Comparison of ENCODE assay signal across 9 cellular contexts in the genomic region with DNA sequence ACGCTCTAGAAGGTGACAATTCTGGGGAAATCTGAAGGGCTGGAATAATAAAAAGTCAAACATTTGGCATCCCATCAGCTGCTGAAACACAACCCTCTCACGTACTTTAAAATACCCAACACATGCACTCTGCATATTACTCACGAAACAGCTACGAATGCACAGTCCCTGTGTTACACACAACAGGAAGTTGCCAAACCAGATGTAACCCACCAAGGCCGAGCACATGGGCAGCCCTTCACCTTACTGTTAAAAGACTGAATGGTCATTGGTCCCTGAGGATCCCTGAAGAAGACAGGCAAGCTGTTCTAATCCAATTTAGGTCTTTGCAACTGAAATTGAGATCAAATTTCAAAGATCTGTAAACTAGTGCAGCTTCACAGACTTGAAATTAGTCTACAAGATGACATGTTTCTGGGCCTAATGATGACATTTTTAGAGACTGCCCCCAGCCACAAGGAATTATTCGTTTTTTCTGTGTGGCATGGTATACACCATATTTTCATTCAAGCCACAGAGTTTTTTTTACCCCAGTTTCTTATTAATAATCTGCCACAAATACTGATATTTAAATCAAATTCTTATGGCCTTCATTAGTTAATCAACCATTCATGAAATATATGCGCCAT. TPM values are rescaled to one million over a fixed set of nuclear protein-coding genes. Genes with fewer than 3 reads are reported as not detected.
DNase-seq lines count a peak whose midpoint lies in the region; ATAC-seq and TF ChIP-seq lines count a peak whose summit lies in the region.
"Had no signal": no experiment of that assay in that cellular context is flagged by ENCODE, and none has a peak within 500 bp of the region (broad histone marks: within the 10 kb centered on the region; RNA-seq: fewer than 3 reads in every experiment).

No MANE protein-coding gene starts in this region.

- H3K9me3 Mint-ChIP-seq in type B pancreatic cell = peaks cover 7% of the 10 kb centered on the region

- no peak overlapping the region for H3K27ac ChIP-seq in prostate gland
- H3K27ac ChIP-seq: cardiac muscle cell had no signal

- peak; percentile 63 for ATAC-seq in GM18867 (IDR thresholded peaks at IDR 0.05; ENCODE audit: unreplicated experiment)
- ATAC-seq in HG02973 (IDR thresholded peaks at IDR 0.05; ENCODE audit: unreplicated experiment) = peak; percentile 69
- ATAC-seq in left cardiac atrium = peak; percentile 42 to 53

- H3K4me3 ChIP-seq in AG10803 (ENCODE audit: low read length) (peak overlapping the region; percentile 21; the same call in 1 of the 2 replicates), prostate gland (no peak overlapping the region)
- H3K4me3 ChIP-seq: cardiac muscle cell had no signal

- no peaks in the 10 kb centered on the region for H3K9me3 ChIP-seq in prostate gland

- intact Hi-C loops in left cardiac atrium (cut with DNase I) (no loop called here), prostate gland (cut with DNase I) (no loop called here)

- TF ChIP-seq CTCF in AG10803 (conservative IDR thresholded peaks at IDR 0.05; ENCODE audit: low read length) (no peak), prostate gland (IDR thresholded peaks at IDR 0.05) (no peak), type B pancreatic cell (conservative IDR thresholded peaks at IDR 0.05) (no peak)

- H3K4me3 Mint-ChIP-seq in type B pancreatic cell = no peak overlapping the region

- H3K36me3 Mint-ChIP-seq in type B pancreatic cell = no peaks in the 10 kb centered on the region

- H3K36me3 ChIP-seq in prostate gland = no peaks in the 10 kb centered on the region
- H3K36me3 ChIP-seq: cardiac muscle cell had no signal

- H3K27me3 Mint-ChIP-seq in type B pancreatic cell = peaks cover 4% of the 10 kb centered on the region

- peak; percentile 90 for DNase-seq in AG10803 (ENCODE audit: low read depth)
- peak; percentile 60 for DNase-seq in RPMI8226
- no peak for DNase-seq in left cardiac atrium
- DNase-seq in COLO668 (lab: John Stamatoyannopoulos, UW; ENCODE audit: unreplicated experiment) = no peak
- no peak for DNase-seq in prostate gland (ENCODE audit: low spot score)
- DNase-seq in type B pancreatic cell (ENCODE audit: extremely low spot score, unreplicated experiment) = no peak

- H3K4me1 Mint-ChIP-seq in type B pancreatic cell (ENCODE audit: unreplicated experiment) = peaks cover 14% of the 10 kb centered on the region

- no peaks in the 10 kb centered on the region for H3K27me3 ChIP-seq in prostate gland (replicated peaks; ENCODE audit: insufficient read depth)
- H3K27me3 ChIP-seq: cardiac muscle cell had no signal

- H3K27ac Mint-ChIP-seq in type B pancreatic cell = no peak overlapping the region

- H3K4me1 ChIP-seq in prostate gland (replicated peaks) = no peaks in the 10 kb centered on the region

- WGBS in prostate gland = 34% methylated on average over 7 of the region's 7 CpGs

- TF ChIP-seq POLR2A in prostate gland (IDR thresholded peaks at IDR 0.05) = no peak

RNA-seq across cellular contexts. Expression of gene IER5, which starts 25.6 kb away (rescaled TPM):
- total RNA-seq in left cardiac atrium = 10 to 100 TPM; 15.7 to 25.0 TPM
- total RNA-seq in prostate gland = 10 to 100 TPM; 10.3 to 14.3 TPM
- total RNA-seq in type B pancreatic cell (ENCODE audit: low replicate concordance) = 16.6 and 27.7 TPM in 2 replicates

RNA-seq across cellular contexts. Expression of gene MR1, which starts 29.1 kb away (rescaled TPM):
- total RNA-seq in left cardiac atrium = 10 to 100 TPM; 10.5 to 12.0 TPM
- total RNA-seq in prostate gland = 10 to 100 TPM; 14.3 to 17.5 TPM
- 0.62 and 0.99 TPM in 2 replicates for total RNA-seq in type B pancreatic cell (ENCODE audit: low replicate concordance)

RNA-seq across cellular contexts. Expression of gene STX6, which starts 40.2 kb away (rescaled TPM):
- total RNA-seq in left cardiac atrium (10 to 100 TPM in 1 of 2 donors, 1 to 10 TPM in 1; 10.0 to 10.3 TPM), prostate gland (10 to 100 TPM; 22.8 to 28.1 TPM), type B pancreatic cell (ENCODE audit: low replicate concordance) (18.4 and 20.5 TPM in 2 replicates)

Comparison
In these comparisons a context has a peak if more than half of its experiments do, and no peak if none do; other contexts are left out.
1. DNase-seq: peak in AG10803 (single experiment) and RPMI8226 (single experiment); none in left cardiac atrium (single experiment), COLO668 (single experiment), prostate gland (single experiment) and type B pancreatic cell (single experiment).
2. Peak in every context shown above with its lines, with median percentiles within 50 percentile points of each other: ATAC-seq.